Comparison of ENCODE assay signal across 21 cellular contexts in the genomic region with DNA sequence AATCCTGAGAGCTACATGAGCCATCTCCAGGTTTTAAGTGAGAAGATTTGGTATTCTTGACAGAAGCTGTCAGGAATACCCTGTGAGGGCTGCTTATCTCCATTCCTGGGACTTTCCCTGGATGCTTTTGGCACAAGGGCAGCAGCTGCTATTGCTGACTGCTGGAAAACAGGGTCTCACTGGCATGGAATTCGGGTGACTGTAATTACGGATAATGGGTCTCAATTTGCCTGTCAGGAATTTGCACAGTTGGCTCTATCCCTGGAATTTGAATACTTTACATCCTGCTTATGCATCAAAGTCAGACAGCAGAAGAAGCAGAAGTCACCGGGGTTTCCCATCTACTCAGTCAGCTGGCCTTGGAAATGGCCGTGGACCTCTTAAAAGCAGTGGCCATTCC. TPM values are rescaled to one million over a fixed set of nuclear protein-coding genes. Genes with fewer than 3 reads are reported as not detected.
DNase-seq lines count a peak whose midpoint lies in the region; ATAC-seq and TF ChIP-seq lines count a peak whose summit lies in the region.
"Had no signal": no experiment of that assay in that cellular context is flagged by ENCODE, and none has a peak within 500 bp of the region (broad histone marks: within the 10 kb centered on the region; RNA-seq: fewer than 3 reads in every experiment).

No MANE protein-coding gene starts in this region.

- no peak overlapping the region for H3K4me3 Mint-ChIP-seq in activated CD4-positive, alpha-beta T cell treated with anti-CD3 and anti-CD28 coated beads for 36 hours
- H3K4me3 Mint-ChIP-seq: activated CD8-positive, alpha-beta T cell treated with anti-CD3 and anti-CD28 coated beads for 36 hours; activated naive CD4-positive, alpha-beta T cell treated with anti-CD3 and anti-CD28 coated beads, Interleukin-2, amount 10 ng/mL, durations not matched to agents 7 days and 5 days; T-helper 2 cell treated with Interferon-gamma antibody and Interleukin-4, amounts not matched to agents 5 μg/mL and 100 μg/mL, for 36 hours had no signal

- POLR2A ChIA-PET in Panc1 (lab: Charles Lee): interaction anchor here (0.7 kb wide), 1 partner anchor 79 kb away, joined by 3 read pairs; no protein-coding TSS in a partner anchor
- POLR2A ChIA-PET in activated CD4-positive, alpha-beta T cell treated with anti-CD3 and anti-CD28 coated beads for 36 hours (lab: Charles Lee): no interaction called here

- H3K9me3 ChIP-seq in Panc1 (ENCODE audit: control insufficient read depth, insufficient read depth, low read depth, low read length): no peaks in the 10 kb centered on the region
- H3K9me3 ChIP-seq: colonic mucosa, gastrocnemius medialis, HAP-1, stomach had no signal

- CTCF ChIA-PET in Panc1 (lab: Charles Lee): no interaction called here
- CTCF ChIA-PET in activated CD4-positive, alpha-beta T cell treated with anti-CD3 and anti-CD28 coated beads for 36 hours (lab: Charles Lee): interaction anchor here (0.8 to 1.1 kb wide), 3 partner anchors 16 to 131 kb away, joined by 3 to 4 read pairs (median 3); no protein-coding TSS in a partner anchor

- peaks cover 3% of the 10 kb centered on the region for H3K27me3 Mint-ChIP-seq in activated CD4-positive, alpha-beta T cell treated with anti-CD3 and anti-CD28 coated beads for 36 hours
- H3K27me3 Mint-ChIP-seq: activated CD8-positive, alpha-beta T cell treated with anti-CD3 and anti-CD28 coated beads for 36 hours had no signal

- H3K4me1 Mint-ChIP-seq in activated CD4-positive, alpha-beta T cell treated with anti-CD3 and anti-CD28 coated beads for 36 hours: peaks cover 10% of the 10 kb centered on the region

- TF ChIP-seq CTCF in Panc1 (IDR thresholded peaks at IDR 0.05): no peak
- no peak for TF ChIP-seq CTCF in epithelial cell of proximal tubule (conservative IDR thresholded peaks at IDR 0.05; ENCODE audit: low read depth, low read length)
- TF ChIP-seq CTCF in omental fat pad (IDR thresholded peaks at IDR 0.05): no peak

- H3K4me3 ChIP-seq in Panc1 (ENCODE audit: low read depth in 2 of 2, low read length in 2 of 2): no peak overlapping the region
- no peak overlapping the region for H3K4me3 ChIP-seq in epithelial cell of proximal tubule (ENCODE audit: low read depth, low read length)
- H3K4me3 ChIP-seq: colonic mucosa, gastrocnemius medialis, GM12878, HAP-1, stomach had no signal

- BruUV-seq in Panc1 (replicated peaks; lab: Mats Ljungman, UMichigan): no TSS peak

- H3K36me3 Mint-ChIP-seq in activated CD4-positive, alpha-beta T cell treated with anti-CD3 and anti-CD28 coated beads for 36 hours (ENCODE audit: low read depth): no peaks in the 10 kb centered on the region
- H3K36me3 Mint-ChIP-seq: activated naive CD4-positive, alpha-beta T cell treated with anti-CD3 and anti-CD28 coated beads, Interleukin-2, amount 10 ng/mL, durations not matched to agents 7 days and 5 days had no signal

- no peaks in the 10 kb centered on the region for H3K27me3 ChIP-seq in Panc1 (ENCODE audit: control insufficient read depth, insufficient read depth, low read length)
- H3K27me3 ChIP-seq: colonic mucosa, stomach had no signal

- intact Hi-C loops in Panc1 (cut with micrococcal nuclease; ENCODE audit: unreplicated experiment): no loop called here
- intact Hi-C loops in activated CD4-positive, alpha-beta T cell treated with anti-CD3 and anti-CD28 coated beads for 36 hours (cut with DNase I, micrococcal nuclease): no loop called here

- peaks cover 3% of the 10 kb centered on the region for H3K9me3 Mint-ChIP-seq in activated CD4-positive, alpha-beta T cell treated with anti-CD3 and anti-CD28 coated beads for 36 hours (ENCODE audit: low read depth)

- H3K36me3 ChIP-seq in Panc1 (ENCODE audit: control insufficient read depth, insufficient read depth, low read length): no peaks in the 10 kb centered on the region
- H3K36me3 ChIP-seq: colonic mucosa, gastrocnemius medialis, HAP-1, stomach had no signal

- peaks cover 6% of the 10 kb centered on the region; the same call in 1 of the 2 replicates for H3K4me1 ChIP-seq in Panc1 (ENCODE audit: control insufficient read depth, insufficient read depth, low read length)
- H3K4me1 ChIP-seq: colonic mucosa, HAP-1 had no signal

- DNase-seq in ELR (ENCODE audit: low read depth): peak; percentile 34
- no peak for DNase-seq in Panc1 (ENCODE audit: low read depth, low spot score)
- DNase-seq in epithelial cell of proximal tubule (ENCODE audit: low read depth): peak; percentile 64
- DNase-seq in omental fat pad (ENCODE audit: low spot score): no peak
- DNase-seq in retina: no peak
- no peak for DNase-seq in activated CD4-positive, alpha-beta T cell treated with anti-CD3 and anti-CD28 coated beads for 36 hours
- DNase-seq in Kasumi-1 (lab: John Stamatoyannopoulos, UW): no peak
- DNase-seq: activated CD8-positive, alpha-beta T cell treated with anti-CD3 and anti-CD28 coated beads for 36 hours; activated naive CD4-positive, alpha-beta T cell treated with anti-CD3 and anti-CD28 coated beads, Interleukin-2, amount 10 ng/mL, durations not matched to agents 7 days and 5 days; colonic mucosa; COR-L47; gastrocnemius medialis; KBM-7; posterior cingulate gyrus; stimulated activated CD4-positive, alpha-beta T cell treated with anti-CD3 and anti-CD28 coated beads, Interleukin-4, amount 100 ng/mL, for 4 hours; stomach had no signal

- in situ Hi-C loops in Panc1 (cut with HindIII; ENCODE audit: low pct_unique_long_range_greater_than_20kb, low sequenced_read_pairs): no loop called here

- H3K27ac Mint-ChIP-seq in activated CD4-positive, alpha-beta T cell treated with anti-CD3 and anti-CD28 coated beads for 36 hours: no peak overlapping the region
- H3K27ac Mint-ChIP-seq: activated CD8-positive, alpha-beta T cell treated with anti-CD3 and anti-CD28 coated beads for 36 hours; activated naive CD4-positive, alpha-beta T cell treated with anti-CD3 and anti-CD28 coated beads, Interleukin-2, amount 10 ng/mL, durations not matched to agents 7 days and 5 days had no signal

- H3K27ac ChIP-seq in Panc1 (ENCODE audit: low read length): no peak overlapping the region
- H3K27ac ChIP-seq: colonic mucosa, gastrocnemius medialis, stomach had no signal

- ATAC-seq in Panc1 (0 out of 2 replicates have a peak, but pooled peaks have one; percentile 25), omental fat pad (ENCODE audit: low FRiP score) (peak; percentile 58), GM21515 (IDR thresholded peaks at IDR 0.05; ENCODE audit: unreplicated experiment) (no peak)
- no peak for ATAC-seq in activated CD4-positive, alpha-beta T cell treated with anti-CD3 and anti-CD28 coated beads for 36 hours
- ATAC-seq: activated CD8-positive, alpha-beta T cell treated with anti-CD3 and anti-CD28 coated beads for 36 hours; gastrocnemius medialis; GM12878; left lobe of liver had no signal

RNA-seq across cellular contexts. Expression of a gene that starts 26.0 kb away (rescaled TPM):
- total RNA-seq in Panc1 (2021; ENCODE audit: unreplicated experiment) (94.2 TPM), epithelial cell of proximal tubule (23.4 and 40.9 TPM in 2 replicates), omental fat pad (100 to 1,000 TPM; 162 to 301 (median 216) TPM)
- 45.1 TPM for polyA plus RNA-seq in Panc1 (2012; ENCODE audit: insufficient read length)
- total RNA-seq in activated CD4-positive, alpha-beta T cell treated with anti-CD3 and anti-CD28 coated beads for 36 hours: 100 to 1,000 TPM in 1 of 2 experiments, 10 to 100 TPM in 1; 85.1 to 104 TPM

Comparison
In these comparisons a context has a peak if more than half of its experiments do, and no peak if none do; other contexts are left out.
1. DNase-seq: peak in ELR (single experiment) and epithelial cell of proximal tubule (single experiment); none in Panc1 (single experiment), omental fat pad (single experiment), retina (single experiment), activated CD4-positive, alpha-beta T cell treated with anti-CD3 and anti-CD28 coated beads for 36 hours (single experiment) and Kasumi-1 (0 of 2).
2. ATAC-seq: peak in Panc1 (single experiment) and omental fat pad (single experiment); none in GM21515 (single experiment) and activated CD4-positive, alpha-beta T cell treated with anti-CD3 and anti-CD28 coated beads for 36 hours (single experiment).